In genomic region chrY:15751001-15751400, GRCh38 we compare ENCODE assay signal across 19 cellular contexts.
DNase-seq lines count a peak whose midpoint lies in the region; FAIRE-seq and TF ChIP-seq lines count a peak whose summit lies in the region.
"Had no signal": no experiment of that assay in that cellular context is flagged by ENCODE, and none has a peak within 500 bp of the region (broad histone marks: within the 10 kb centered on the region; RNA-seq: fewer than 3 reads in every experiment).

No MANE protein-coding gene starts in this region.

- TF ChIP-seq CTCF in bronchial epithelial cell (IDR thresholded peaks at IDR 0.05; ENCODE audit: insufficient read depth, low read length, severe bottlenecking) (no peak), tibial artery (IDR thresholded peaks at IDR 0.05) (no peak), transverse colon (IDR thresholded peaks at IDR 0.05) (no peak)

- H3K36me3 ChIP-seq in ACC112 (ENCODE audit: insufficient read depth, low read length) (no peaks in the 10 kb centered on the region), bronchial epithelial cell (ENCODE audit: control insufficient read depth, insufficient read depth, low read length) (no peaks in the 10 kb centered on the region), tibial artery (no peaks in the 10 kb centered on the region), transverse colon (no peaks in the 10 kb centered on the region)

- H3K9me3 ChIP-seq in tibial artery = no peaks in the 10 kb centered on the region
- H3K9me3 ChIP-seq in transverse colon = no peaks in the 10 kb centered on the region

- no peaks in the 10 kb centered on the region for H3K79me2 ChIP-seq in ACC112 (ENCODE audit: control insufficient read depth, insufficient read depth, low read length, unreplicated experiment)

- WGBS in transverse colon (ENCODE audit: low coverage in 1 of 2), 2 donors = 60% methylated on average over 1 of the region's 2 CpGs; no CpG with 5 or more reads in 1 of the 2 donors

- H3K4me3 ChIP-seq in ACC112 (ENCODE audit: low read depth, low read length) = no peak overlapping the region
- H3K4me3 ChIP-seq in bronchial epithelial cell (ENCODE audit: low read depth, low read length) = no peak overlapping the region
- H3K4me3 ChIP-seq in tibial artery = no peak overlapping the region
- H3K4me3 ChIP-seq in transverse colon = no peak overlapping the region

- H3K27ac ChIP-seq in ACC112 (ENCODE audit: low read depth, low read length) (peak overlapping the region; percentile 97), tibial artery (peak overlapping the region; percentile 33), transverse colon (no peak overlapping the region)
- H3K27ac ChIP-seq: C4-2B had no signal

- H3K4me1 ChIP-seq in ACC112 (ENCODE audit: control insufficient read depth, insufficient read depth, low read length, unreplicated experiment) (peaks cover 4% of the 10 kb centered on the region), tibial artery (no peaks in the 10 kb centered on the region), transverse colon (no peaks in the 10 kb centered on the region)

- no peak for TF ChIP-seq EP300 in transverse colon (IDR thresholded peaks at IDR 0.05; ENCODE audit: low read depth)

- no peak for FAIRE-seq in bronchial epithelial cell (lab: Jason Lieb, UNC)
- FAIRE-seq: D721Med, H1, HepG2, HTR-8/SVneo had no signal

- DNase-seq in bronchial epithelial cell (ENCODE audit: low read depth) (peak; percentile 64), glomerular visceral epithelial cell (ENCODE audit: extremely low spot score) (peak; percentile 39), tibial artery (no peak), COLO829 (ENCODE audit: low spot score) (no peak), transverse colon (no peak)
- no peak for DNase-seq in activated naive CD4-positive, alpha-beta T cell treated with anti-CD3 and anti-CD28 coated beads, Interleukin-2, amount 50 U/mL, for 16 hours
- DNase-seq: 8988T; CD4-positive, alpha-beta memory T cell; COR-L47; DMS53; GF-D8; HCEC 1CT; HFFc6 had no signal

- no peak overlapping the region for H2AFZ ChIP-seq in ACC112 (ENCODE audit: low read length, unreplicated experiment)

- TF ChIP-seq POLR2A in transverse colon (IDR thresholded peaks at IDR 0.05) = no peak

- H3K27me3 ChIP-seq in ACC112 (ENCODE audit: insufficient read depth, low read length) (no peaks in the 10 kb centered on the region), bronchial epithelial cell (ENCODE audit: control insufficient read depth, insufficient read depth, low read length) (no peaks in the 10 kb centered on the region), tibial artery (no peaks in the 10 kb centered on the region), transverse colon (no peaks in the 10 kb centered on the region)

- intact Hi-C loops in tibial artery (cut with DNase I; ENCODE audit: low total_unique reads) = no loop called here
- intact Hi-C loops in transverse colon (cut with DNase I; ENCODE audit: low total_unique reads) = no loop called here

- in situ Hi-C loops in transverse colon (cut with MboI; ENCODE audit: low pct_ligation_motif_present in 1 of 4, low pct_unique_long_range_greater_than_20kb in 1 of 4, low sequenced_read_pairs in 3 of 4) = no loop called here

Comparison
In these comparisons a context has a peak if more than half of its experiments do, and no peak if none do; other contexts are left out.
1. H3K27ac ChIP-seq: peak in ACC112 (single experiment) and tibial artery (2 of 2); none in transverse colon (0 of 4).
2. DNase-seq: peak in bronchial epithelial cell (single experiment) and glomerular visceral epithelial cell (single experiment); none in tibial artery (0 of 2), COLO829 (single experiment), transverse colon (single experiment) and activated naive CD4-positive, alpha-beta T cell treated with anti-CD3 and anti-CD28 coated beads, Interleukin-2, amount 50 U/mL, for 16 hours (single experiment).